24 cellular contexts compared by ENCODE assay signal in the genomic region with DNA sequence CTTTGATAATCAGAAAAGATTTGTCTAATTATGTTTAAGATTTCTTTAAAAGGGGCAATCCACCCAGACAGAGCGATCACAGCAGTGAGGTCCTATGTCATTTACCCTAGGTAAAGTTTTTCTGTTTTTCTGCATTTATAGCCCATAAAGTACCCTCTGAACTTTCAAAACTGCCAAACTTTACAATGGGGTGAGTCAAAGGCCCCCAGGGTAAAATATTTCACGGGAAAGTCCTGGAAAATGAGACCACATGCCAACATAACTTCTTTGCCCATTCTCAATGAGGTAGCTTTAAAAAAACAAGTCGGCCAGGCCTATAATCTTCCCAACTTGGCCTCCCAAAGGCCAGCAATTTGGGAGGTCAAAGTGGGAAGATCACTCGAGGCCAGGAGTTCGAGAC. TPM values are rescaled to one million over a fixed set of nuclear protein-coding genes. Genes with fewer than 3 reads are reported as not detected.
A peak's percentile ranks its signal among the peaks of the same experiment; 100 is the strongest.
DNase-seq lines count a peak whose midpoint lies in the region; ATAC-seq and TF ChIP-seq lines count a peak whose summit lies in the region.
"Had no signal": no experiment of that assay in that cellular context is flagged by ENCODE, and none has a peak within 500 bp of the region (broad histone marks: within the 10 kb centered on the region; RNA-seq: fewer than 3 reads in every experiment).

No MANE protein-coding gene starts in this region.

- peak overlapping the region; percentile 9 to 11 for H3K27ac ChIP-seq in tibial artery
- H3K27ac ChIP-seq: adrenal gland, BLaER1, heart right ventricle, ovary, upper lobe of right lung had no signal

- H3K9me3 Mint-ChIP-seq in activated naive CD4-positive, alpha-beta T cell treated with anti-CD3 and anti-CD28 coated beads, Interleukin-2, amount 50 U/mL, for 24 hours = no peaks in the 10 kb centered on the region
- H3K9me3 Mint-ChIP-seq in activated naive CD4-positive, alpha-beta T cell treated with anti-CD3 and anti-CD28 coated beads for 36 hours = no peaks in the 10 kb centered on the region
- no peaks in the 10 kb centered on the region for H3K9me3 Mint-ChIP-seq in T-cell

- no peak for DNase-seq in activated naive CD4-positive, alpha-beta T cell treated with anti-CD3 and anti-CD28 coated beads for 36 hours
- no peak for DNase-seq in T-cell
- peak; percentile 4 for DNase-seq in epithelial cell of esophagus (ENCODE audit: low read depth)
- no peak for DNase-seq in tibial artery
- DNase-seq in NCI-H2081 treated with DMSO at 0.1 percent for 48 hours (lab: John Stamatoyannopoulos, UW) = no peak
- no peak for DNase-seq in occipital lobe (lab: John Stamatoyannopoulos, UW)
- DNase-seq: ACHN; activated CD4-positive, CD25-positive, alpha-beta regulatory T cell; adrenal gland; H7; heart right ventricle; left cardiac atrium; mesenchymal stem cell; NCI-H1436; NCI-H524 treated with DMSO at 0.1 percent for 48 hours; ovary; right cardiac atrium; stimulated activated CD4-positive, alpha-beta T cell treated with anti-CD3 and anti-CD28 coated beads, Interleukin-12 subunit alpha, Interleukin-12 subunit beta, amount 100 ng/mL, for 4 hours; upper lobe of right lung had no signal

- CTCF ChIA-PET in activated naive CD4-positive, alpha-beta T cell treated with anti-CD3 and anti-CD28 coated beads for 36 hours (lab: Charles Lee) = no interaction called here
- CTCF ChIA-PET in T-cell (lab: Charles Lee) = interaction anchor here in 1 of 2 donors (1.1 kb wide), 1 partner anchor 189 kb away, joined by 4 read pairs; no protein-coding TSS in a partner anchor

- H3K9me3 ChIP-seq in tibial artery = no peaks in the 10 kb centered on the region
- H3K9me3 ChIP-seq: adrenal gland, BLaER1, heart right ventricle, ovary, upper lobe of right lung had no signal

- H3K4me3 ChIP-seq in epithelial cell of esophagus (ENCODE audit: low read length) (no peak overlapping the region), tibial artery (no peak overlapping the region)
- H3K4me3 ChIP-seq: adrenal gland, BLaER1, coronary artery, heart right ventricle, ovary, upper lobe of right lung had no signal

- H3K36me3 ChIP-seq in tibial artery = peaks cover 0 to 11% (median 5%) of the 10 kb centered on the region in 3 donors
- H3K36me3 ChIP-seq: adrenal gland, ovary had no signal

- H3K4me3 Mint-ChIP-seq in activated naive CD4-positive, alpha-beta T cell treated with anti-CD3 and anti-CD28 coated beads, Interleukin-2, amount 50 U/mL, for 24 hours = no peak overlapping the region
- no peak overlapping the region for H3K4me3 Mint-ChIP-seq in activated naive CD4-positive, alpha-beta T cell treated with anti-CD3 and anti-CD28 coated beads for 36 hours
- H3K4me3 Mint-ChIP-seq in T-cell = peak overlapping the region in 1 of 3 donors; percentile 72

- TF ChIP-seq CTCF in epithelial cell of esophagus (IDR thresholded peaks at IDR 0.05; ENCODE audit: insufficient read depth, low read depth, low read length, missing control alignments) = no peak
- no peak for TF ChIP-seq CTCF in tibial artery (IDR thresholded peaks at IDR 0.05)

- H3K36me3 Mint-ChIP-seq in activated naive CD4-positive, alpha-beta T cell treated with anti-CD3 and anti-CD28 coated beads, Interleukin-2, amount 50 U/mL, for 24 hours = peaks cover 17% of the 10 kb centered on the region
- peaks cover 37% of the 10 kb centered on the region for H3K36me3 Mint-ChIP-seq in activated naive CD4-positive, alpha-beta T cell treated with anti-CD3 and anti-CD28 coated beads for 36 hours (ENCODE audit: low read depth)
- peaks cover 48% of the 10 kb centered on the region for H3K36me3 Mint-ChIP-seq in T-cell

- H3K4me1 ChIP-seq in tibial artery = peaks cover 0 to 35% (median 11%) of the 10 kb centered on the region in 4 donors
- H3K4me1 ChIP-seq: adrenal gland, upper lobe of right lung had no signal

- ATAC-seq in T-cell (replicated peaks in 1 of 4) (no peak), GM21717 (IDR thresholded peaks at IDR 0.05; ENCODE audit: unreplicated experiment) (no peak)
- ATAC-seq: heart right ventricle, left cardiac atrium, right cardiac atrium, SK-N-SH treated with all-trans-retinoic acid at 6 μM for 48 hours, upper lobe of right lung had no signal

- POLR2A ChIA-PET in T-cell (lab: Charles Lee) = no interaction called here

- peak overlapping the region; percentile 30 for H3K27ac Mint-ChIP-seq in activated naive CD4-positive, alpha-beta T cell treated with anti-CD3 and anti-CD28 coated beads, Interleukin-2, amount 50 U/mL, for 24 hours
- no peak overlapping the region for H3K27ac Mint-ChIP-seq in activated naive CD4-positive, alpha-beta T cell treated with anti-CD3 and anti-CD28 coated beads for 36 hours
- peak overlapping the region; percentile 74 to 76 for H3K27ac Mint-ChIP-seq in T-cell

- no peaks in the 10 kb centered on the region for H3K27me3 Mint-ChIP-seq in activated naive CD4-positive, alpha-beta T cell treated with anti-CD3 and anti-CD28 coated beads, Interleukin-2, amount 50 U/mL, for 24 hours
- no peaks in the 10 kb centered on the region for H3K27me3 Mint-ChIP-seq in activated naive CD4-positive, alpha-beta T cell treated with anti-CD3 and anti-CD28 coated beads for 36 hours (ENCODE audit: low read depth)
- H3K27me3 Mint-ChIP-seq in T-cell = no peaks in the 10 kb centered on the region

- no peaks in the 10 kb centered on the region for H3K27me3 ChIP-seq in tibial artery
- H3K27me3 ChIP-seq: adrenal gland, BLaER1, heart right ventricle, ovary, upper lobe of right lung had no signal

- intact Hi-C loops in activated naive CD4-positive, alpha-beta T cell treated with anti-CD3 and anti-CD28 coated beads for 36 hours (cut with micrococcal nuclease) = no loop called here
- intact Hi-C loops in tibial artery (cut with DNase I; ENCODE audit: low total_unique reads) = no loop called here

- peaks cover 91% of the 10 kb centered on the region for H3K4me1 Mint-ChIP-seq in activated naive CD4-positive, alpha-beta T cell treated with anti-CD3 and anti-CD28 coated beads, Interleukin-2, amount 50 U/mL, for 24 hours
- peaks cover 86% of the 10 kb centered on the region for H3K4me1 Mint-ChIP-seq in activated naive CD4-positive, alpha-beta T cell treated with anti-CD3 and anti-CD28 coated beads for 36 hours (ENCODE audit: low read depth)
- peaks cover 82 to 90% (median 90%) of the 10 kb centered on the region in 3 donors for H3K4me1 Mint-ChIP-seq in T-cell

RNA-seq across cellular contexts. Expression of gene SUCLG2, which starts 53.0 kb away (rescaled TPM):
- 10 to 100 TPM; 81.3 to 85.3 TPM for total RNA-seq in activated naive CD4-positive, alpha-beta T cell treated with anti-CD3 and anti-CD28 coated beads for 36 hours
- 10 to 100 TPM; 45.6 to 65.9 (median 49.5) TPM for total RNA-seq in T-cell
- 9.7 TPM for total RNA-seq in occipital lobe
